27 cellular contexts compared by ENCODE assay signal in genomic region chr1:29099286-29099685, GRCh38. TPM values are rescaled to one million over a fixed set of nuclear protein-coding genes. Genes with fewer than 3 reads are reported as not detected.
"Had no signal": no experiment of that assay in that cellular context is flagged by ENCODE, and none has a peak within 500 bp of the region (broad histone marks: within the 10 kb centered on the region; RNA-seq: fewer than 3 reads in every experiment).

No MANE protein-coding gene starts in this region.

- H3K4me3 Mint-ChIP-seq: natural killer cell; nephron; neural progenitor cell; stimulated activated effector memory CD8-positive, alpha-beta T cell treated with anti-CD3 and anti-CD28 coated beads, Interleukin-12 subunit alpha, Interleukin-12 subunit beta, amount 100 ng/mL, for 72 hours; stimulated activated naive B cell treated with anti-CD40 and anti-IgM and Interleukin-4, amounts not matched to agents 10 μg/mL and 1 μg/mL and 100 μg/mL, for 72 hours; stimulated activated naive CD8-positive, alpha-beta T cell treated with anti-CD3 and anti-CD28 coated beads, Interleukin-15, Interleukin-2, amounts not matched to agents 100 ng/mL and 50 ng/mL, for 24 hours; type B pancreatic cell had no signal

- H3K36me3 ChIP-seq: ovary, tibial nerve, uterus had no signal

- H3K9me3 Mint-ChIP-seq: natural killer cell; nephron; neural progenitor cell; stimulated activated effector memory CD8-positive, alpha-beta T cell treated with anti-CD3 and anti-CD28 coated beads, Interleukin-12 subunit alpha, Interleukin-12 subunit beta, amount 100 ng/mL, for 72 hours; stimulated activated naive B cell treated with anti-CD40 and anti-IgM and Interleukin-4, amounts not matched to agents 10 μg/mL and 1 μg/mL and 100 μg/mL, for 72 hours; stimulated activated naive CD8-positive, alpha-beta T cell treated with anti-CD3 and anti-CD28 coated beads, Interleukin-15, Interleukin-2, amounts not matched to agents 100 ng/mL and 50 ng/mL, for 24 hours; type B pancreatic cell had no signal

- H2AFZ ChIP-seq: neural progenitor cell, parathyroid adenoma had no signal

- H3K27ac ChIP-seq: neural progenitor cell, ovary, parathyroid adenoma, psoas muscle, right lobe of liver, sigmoid colon, stomach, thoracic aorta, thyroid gland, tibial nerve, upper lobe of right lung, uterus had no signal

- H3K27me3 Mint-ChIP-seq: progenitor cell of endocrine pancreas; stimulated activated naive B cell treated with anti-CD40 and anti-IgM and Interleukin-4, amounts not matched to agents 10 μg/mL and 1 μg/mL and 100 μg/mL, for 72 hours; stimulated activated naive CD8-positive, alpha-beta T cell treated with anti-CD3 and anti-CD28 coated beads, Interleukin-15, Interleukin-2, amounts not matched to agents 100 ng/mL and 50 ng/mL, for 24 hours; type B pancreatic cell had no signal

- H3K9me3 ChIP-seq: ovary, psoas muscle, right lobe of liver, sigmoid colon, stomach, thoracic aorta, thyroid gland, tibial nerve, upper lobe of right lung, uterus had no signal

- H3K27me3 ChIP-seq: neural progenitor cell, ovary, right lobe of liver, sigmoid colon, stomach, thyroid gland, tibial nerve, upper lobe of right lung, uterus had no signal

- H3K9ac ChIP-seq: neural progenitor cell, parathyroid adenoma had no signal

- H3K4me2 ChIP-seq: neural progenitor cell had no signal

- H3K79me2 ChIP-seq: parathyroid adenoma had no signal

- ATAC-seq: natural killer cell; psoas muscle; right cardiac atrium; right lobe of liver; stimulated activated effector memory CD8-positive, alpha-beta T cell treated with anti-CD3 and anti-CD28 coated beads, Interleukin-12 subunit alpha, Interleukin-12 subunit beta, amount 100 ng/mL, for 72 hours; stimulated activated naive B cell treated with anti-CD40 and anti-IgM and Interleukin-4, amounts not matched to agents 10 μg/mL and 1 μg/mL and 100 μg/mL, for 72 hours; upper lobe of right lung had no signal

- H3K27ac Mint-ChIP-seq: natural killer cell; nephron; neural progenitor cell; progenitor cell of endocrine pancreas; stimulated activated effector memory CD8-positive, alpha-beta T cell treated with anti-CD3 and anti-CD28 coated beads, Interleukin-12 subunit alpha, Interleukin-12 subunit beta, amount 100 ng/mL, for 72 hours; stimulated activated naive B cell treated with anti-CD40 and anti-IgM and Interleukin-4, amounts not matched to agents 10 μg/mL and 1 μg/mL and 100 μg/mL, for 72 hours; stimulated activated naive CD8-positive, alpha-beta T cell treated with anti-CD3 and anti-CD28 coated beads, Interleukin-15, Interleukin-2, amounts not matched to agents 100 ng/mL and 50 ng/mL, for 24 hours; type B pancreatic cell had no signal

- H3K4me3 ChIP-seq: neural progenitor cell, ovary, psoas muscle, right lobe of liver, sigmoid colon, stomach, thoracic aorta, thyroid gland, tibial nerve, upper lobe of right lung, uterus had no signal

- H3K4me1 Mint-ChIP-seq: stimulated activated naive B cell treated with anti-CD40 and anti-IgM and Interleukin-4, amounts not matched to agents 10 μg/mL and 1 μg/mL and 100 μg/mL, for 72 hours had no signal

- H3K4me1 ChIP-seq: parathyroid adenoma, psoas muscle, right lobe of liver, sigmoid colon, stomach, tibial nerve, upper lobe of right lung, uterus had no signal

- DNase-seq: natural killer cell; occipital lobe; ovary; psoas muscle; right cardiac atrium; right lobe of liver; sigmoid colon; small intestine; stimulated activated CD4-positive, alpha-beta T cell treated with anti-CD3 and anti-CD28 coated beads, Interleukin-15, amount 100 ng/mL, for 24 hours; stimulated activated CD4-positive, alpha-beta T cell treated with anti-CD3 and anti-CD28 coated beads, Interleukin-2, amount 100 ng/mL, for 24 hours; stimulated activated CD4-positive, alpha-beta T cell treated with anti-CD3 and anti-CD28 coated beads, Interleukin-2, amount 100 ng/mL, for 48 hours; stimulated activated CD4-positive, alpha-beta T cell treated with anti-CD3 and anti-CD28 coated beads, Interleukin-4, amount 100 ng/mL, for 24 hours; stimulated activated naive B cell treated with anti-CD40 and anti-IgM and Interleukin-4, amounts not matched to agents 10 μg/mL and 1 μg/mL and 100 μg/mL, for 72 hours; stimulated activated naive CD4-positive, alpha-beta T cell treated with Interleukin-2 at 50 U/mL for 16 hours; stomach; thyroid gland; upper lobe of right lung; uterus had no signal

RNA-seq across cellular contexts. Expression of gene TMEM200B, which starts 24.4 kb away (rescaled TPM):
- total RNA-seq: natural killer cell had no signal
